24 cellular contexts compared by ENCODE assay signal in the genomic region with DNA sequence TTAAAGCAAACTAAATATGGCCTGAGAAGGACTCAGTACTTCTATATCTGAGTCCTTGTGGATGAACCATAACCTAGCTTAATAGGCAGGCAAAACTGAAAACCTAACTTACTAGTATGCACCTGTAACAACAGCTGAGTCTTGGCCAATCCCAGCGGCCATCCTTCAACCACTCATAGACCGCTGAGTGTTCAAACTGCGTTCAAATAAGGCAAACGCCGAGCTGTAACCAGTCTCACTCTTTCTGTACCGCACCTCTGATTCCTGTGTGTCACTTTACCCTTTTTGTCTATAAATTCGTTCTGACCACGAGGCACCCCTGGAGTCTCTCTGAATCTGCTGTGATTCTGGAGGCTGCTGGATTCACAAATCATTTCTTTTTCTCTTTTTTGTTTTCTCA.
A peak's percentile ranks its signal among the peaks of the same experiment; 100 is the strongest.
DNase-seq lines count a peak whose midpoint lies in the region; ATAC-seq, FAIRE-seq and TF ChIP-seq lines count a peak whose summit lies in the region.
"Had no signal": no experiment of that assay in that cellular context is flagged by ENCODE, and none has a peak within 500 bp of the region (broad histone marks: within the 10 kb centered on the region; RNA-seq: fewer than 3 reads in every experiment).

No MANE protein-coding gene starts in this region.

- CTCF ChIA-PET in H1 (lab: Charles Lee; ENCODE audit: partially characterized antibody) = interaction anchor here (0.9 to 1.0 kb wide), 2 partner anchors 141 to 241 kb away, joined by 3 read pairs; no protein-coding TSS in a partner anchor

- H3K4me2 ChIP-seq in H1 (ENCODE audit: insufficient read depth in 1 of 2, low read depth in 2 of 2, low read length in 2 of 2) = peak overlapping the region in 1 of 2 experiments; percentile 33; a peak in 1 of 4 replicates

- no peaks in the 10 kb centered on the region for H3K79me2 ChIP-seq in H1 (ENCODE audit: control insufficient read depth in 1 of 2, insufficient read depth in 2 of 2, low read length in 2 of 2)

- H3K4me3 ChIP-seq in cardiac muscle cell (no peak overlapping the region), H1 (ENCODE audit: extremely low read depth in 1 of 4, insufficient read depth in 2 of 4, low read depth in 3 of 4, low read length in 4 of 4) (no peak overlapping the region; a peak in 1 of 8 replicates), H7 (ENCODE audit: insufficient read depth, low read depth, low read length) (no peak overlapping the region), mucosa of descending colon (no peak overlapping the region)
- H3K4me3 ChIP-seq: GM23248, Peyer's patch, SK-N-MC had no signal

- H3K56ac ChIP-seq in H1 (replicated peaks; ENCODE audit: insufficient read length, low read depth, low read length) = no peak overlapping the region

- H3K9ac ChIP-seq in H1 (replicated peaks in 1 of 4; ENCODE audit: extremely low read depth in 1 of 4, low read depth in 3 of 4, low read length in 3 of 4) = no peak overlapping the region
- H3K9ac ChIP-seq: GM23248 had no signal

- TF ChIP-seq POLR2A in H1 (IDR thresholded peaks at IDR 0.05; ENCODE audit: control extremely low read depth in 1 of 2, low read depth in 2 of 2, low read length in 2 of 2) = no peak

- H3K4me3 Mint-ChIP-seq in nephron (no peak overlapping the region), glutamatergic neuron (ENCODE audit: unreplicated experiment) (no peak overlapping the region)
- H3K4me3 Mint-ChIP-seq: CD4-positive, alpha-beta memory T cell had no signal

- H3K79me1 ChIP-seq in H1 (ENCODE audit: low read depth, low read length) = peaks cover 2% of the 10 kb centered on the region

- H3K9me3 ChIP-seq in cardiac muscle cell (ENCODE audit: low read depth) (no peaks in the 10 kb centered on the region), H1 (ENCODE audit: insufficient read depth in 2 of 2, low read depth in 1 of 2, low read length in 1 of 2) (no peaks in the 10 kb centered on the region), mucosa of descending colon (no peaks in the 10 kb centered on the region)
- H3K9me3 ChIP-seq: BE2C, Peyer's patch had no signal

- intact Hi-C loops in cardiac septum (cut with DNase I) = no loop called here
- intact Hi-C loops in mucosa of descending colon (cut with DNase I, micrococcal nuclease) = no loop called here

- peak overlapping the region; percentile 75; the same call in 1 of the 2 replicates for H2BK15ac ChIP-seq in H1 (ENCODE audit: low read length)

- H2AFZ ChIP-seq in H1 (ENCODE audit: low read length) = no peak overlapping the region
- H2AFZ ChIP-seq: GM23248 had no signal

- H3K9me3 Mint-ChIP-seq in nephron (no peaks in the 10 kb centered on the region), glutamatergic neuron (ENCODE audit: unreplicated experiment) (peaks cover 6% of the 10 kb centered on the region)
- H3K9me3 Mint-ChIP-seq: CD4-positive, alpha-beta memory T cell had no signal

- H3K23ac ChIP-seq in H1 (ENCODE audit: insufficient read length) = no peak overlapping the region

- POLR2A ChIA-PET in H1 (lab: Charles Lee; ENCODE audit: partially characterized antibody) = no interaction called here

- TF ChIP-seq EP300 in H1 (IDR thresholded peaks at IDR 0.05; ENCODE audit: borderline replicate concordance in 1 of 2, low read depth in 2 of 2, low read length in 2 of 2) = no peak

- H3K27me3 ChIP-seq in cardiac muscle cell (no peaks in the 10 kb centered on the region), H1 (replicated peaks in 1 of 4; ENCODE audit: control insufficient read depth in 3 of 4, extremely low read depth in 1 of 4, insufficient read depth in 3 of 4, low read length in 3 of 4) (no peaks in the 10 kb centered on the region), H7 (ENCODE audit: control insufficient read depth, insufficient read depth, low read length) (no peaks in the 10 kb centered on the region)
- H3K27me3 ChIP-seq: BE2C, Peyer's patch had no signal

- H4K91ac ChIP-seq in H1 (replicated peaks; ENCODE audit: insufficient read length, low read length) = peak overlapping the region; percentile 75

- no peak overlapping the region for H3K18ac ChIP-seq in H1 (ENCODE audit: extremely low read depth, low read length)

- H3K4me1 Mint-ChIP-seq in nephron = peaks cover 39% of the 10 kb centered on the region
- peaks cover 19% of the 10 kb centered on the region for H3K4me1 Mint-ChIP-seq in glutamatergic neuron (ENCODE audit: low read depth, unreplicated experiment)

- H2BK5ac ChIP-seq in H1 (ENCODE audit: low read depth, low read length) = peak overlapping the region; percentile 67

- H3K36me3 ChIP-seq in cardiac muscle cell (no peaks in the 10 kb centered on the region), H1 (ENCODE audit: control insufficient read depth in 2 of 4, insufficient read depth in 4 of 4, low read length in 3 of 4) (no peaks in the 10 kb centered on the region), H7 (replicated peaks; ENCODE audit: control insufficient read depth, insufficient read depth, low read length) (no peaks in the 10 kb centered on the region), mucosa of descending colon (ENCODE audit: low read depth) (no peaks in the 10 kb centered on the region)
- H3K36me3 ChIP-seq: BE2C, Peyer's patch had no signal

- no peaks in the 10 kb centered on the region for H3K36me3 Mint-ChIP-seq in nephron (ENCODE audit: low read depth)
- no peaks in the 10 kb centered on the region for H3K36me3 Mint-ChIP-seq in glutamatergic neuron (ENCODE audit: unreplicated experiment)
- H3K36me3 Mint-ChIP-seq: CD4-positive, alpha-beta memory T cell had no signal

- H4K5ac ChIP-seq in H1 (ENCODE audit: insufficient read length, low read depth, low read length) = no peak overlapping the region

- no peak for FAIRE-seq in H1 (lab: Jason Lieb, UNC)
- FAIRE-seq: A204.1, GM12892, GM18507 had no signal

- H3K4me1 ChIP-seq in cardiac muscle cell (ENCODE audit: low read depth) (peaks cover 36% of the 10 kb centered on the region), H1 (replicated peaks in 1 of 4; ENCODE audit: control insufficient read depth in 3 of 4, insufficient read depth in 4 of 4, low read length in 3 of 4) (peaks cover 12 to 34% (median 19%) of the 10 kb centered on the region in 4 experiments), mucosa of descending colon (ENCODE audit: low read depth) (no peaks in the 10 kb centered on the region)
- H3K4me1 ChIP-seq: Peyer's patch had no signal

- H2BK120ac ChIP-seq in H1 (replicated peaks; ENCODE audit: low read depth, low read length) = no peak overlapping the region

- H2AK5ac ChIP-seq in H1 (ENCODE audit: low read depth, low read length) = peak overlapping the region; percentile 20; the same call in 1 of the 2 replicates

- no peaks in the 10 kb centered on the region for H3K23me2 ChIP-seq in H1 (ENCODE audit: low read depth, low read length)

- no peak for ATAC-seq in mucosa of descending colon

- peaks cover 14% of the 10 kb centered on the region for H3K27me3 Mint-ChIP-seq in nephron (ENCODE audit: low read depth)
- H3K27me3 Mint-ChIP-seq in glutamatergic neuron (ENCODE audit: unreplicated experiment) = peaks cover 3% of the 10 kb centered on the region

- H3K27ac Mint-ChIP-seq in nephron (peak overlapping the region; percentile 39 to 56 (median 42)), glutamatergic neuron (ENCODE audit: unreplicated experiment) (no peak overlapping the region)
- H3K27ac Mint-ChIP-seq: CD4-positive, alpha-beta memory T cell had no signal

- DNase-seq in cardiac muscle cell (ENCODE audit: low read depth in 1 of 2, low spot score in 1 of 2) (no peak), cardiac septum (ENCODE audit: low spot score) (no peak), H1 (ENCODE audit: low read depth in 1 of 2, low spot score in 2 of 2) (no peak), H7 (no peak), DMS153 treated with DMSO at 0.1 percent for 48 hours (lab: John Stamatoyannopoulos, UW; ENCODE audit: unreplicated experiment) (no peak), glutamatergic neuron (no peak), mucosa of descending colon (no peak)
- DNase-seq: BE2C; CD4-positive, alpha-beta memory T cell; DMS53; GM23248; IMR-90; NCI-H1417 treated with DMSO at 0.1 percent for 48 hours; NCI-H1930; NCI-H345; NCI-H524 treated with DMSO at 0.1 percent for 48 hours; NK-92 treated with Interleukin-12 subunit alpha and Interleukin-12 subunit beta, amount 100 ng/mL, for 24 hours; Peyer's patch; Right ventricle myocardium superior had no signal

- TF ChIP-seq RAD21 in H1 (IDR thresholded peaks at IDR 0.05 in 1 of 2, conservative IDR thresholded peaks at IDR 0.05 in 1 of 2; ENCODE audit: low read depth in 2 of 2, low read length in 2 of 2) = no peak

- no peak overlapping the region for H4K8ac ChIP-seq in H1 (ENCODE audit: extremely low read depth, insufficient read depth, low read length)

- H3K14ac ChIP-seq in H1 (ENCODE audit: insufficient read length) = no peak overlapping the region

- H3K27ac ChIP-seq in cardiac muscle cell = peak overlapping the region; percentile 27
- H3K27ac ChIP-seq in H1 (ENCODE audit: low read depth, low read length) = no peak overlapping the region
- H3K27ac ChIP-seq: GM23248, Peyer's patch, SK-N-MC had no signal

- no peak for TF ChIP-seq CTCF in cardiac muscle cell (IDR thresholded peaks at IDR 0.05; ENCODE audit: low read depth, low read length)
- TF ChIP-seq CTCF in H1 (IDR thresholded peaks at IDR 0.05; ENCODE audit: control extremely low read depth in 1 of 3, insufficient read depth in 1 of 3, low read depth in 1 of 3, low read length in 3 of 3) = no peak
- TF ChIP-seq CTCF in nephron (IDR thresholded peaks at IDR 0.05; ENCODE audit: unreplicated experiment in 3 of 3) = no peak
- no peak for TF ChIP-seq CTCF in glutamatergic neuron (IDR thresholded peaks at IDR 0.05; ENCODE audit: partially characterized antibody, unreplicated experiment)
- TF ChIP-seq CTCF in mucosa of descending colon (IDR thresholded peaks at IDR 0.05) = no peak

- H2BK12ac ChIP-seq in H1 (ENCODE audit: low read depth, low read length) = peak overlapping the region; percentile 91

- H2BK20ac ChIP-seq in H1 (ENCODE audit: low read length) = 0 out of 2 replicates have a peak overlapping the region, but pooled peaks have one; percentile 7

- 77% methylated on average over 8 of the region's 8 CpGs; no CpG with 5 or more reads in 1 of the 2 experiments for WGBS in H1 (ENCODE audit: extremely low coverage in 1 of 2, insufficient coverage in 1 of 2, insufficient read length in 1 of 2, insufficient replicate concordance in 2 of 2, low coverage in 1 of 2, low lambda C conversion rate in 2 of 2, missing lambda C conversion rate in 1 of 2), 2 experiments

- H3K4ac ChIP-seq in H1 (replicated peaks; ENCODE audit: insufficient read length, low read depth, low read length) = no peak overlapping the region

- H4K20me1 ChIP-seq in H1 (replicated peaks in 1 of 2; ENCODE audit: control insufficient read depth in 1 of 2, insufficient read depth in 2 of 2, low read length in 2 of 2) = no peaks in the 10 kb centered on the region

TF ChIP-seq in H1, 55 proteins besides CTCF, POLR2A, EP300 and RAD21 (continues in another document):
- no peak for TF ChIP-seq YY1 (IDR thresholded peaks at IDR 0.05; ENCODE audit: low read depth, low read length)
- no peak for TF ChIP-seq CEBPB (IDR thresholded peaks at IDR 0.05; ENCODE audit: low read depth, low read length)
- no peak for TF ChIP-seq CHD2 (IDR thresholded peaks at IDR 0.05; ENCODE audit: low read length)
- no peak for TF ChIP-seq HDAC6 (IDR thresholded peaks at IDR 0.05; ENCODE audit: low read depth, low read length)
- TF ChIP-seq RXRA (IDR thresholded peaks at IDR 0.05; ENCODE audit: insufficient read depth, low read depth, low read length) = no peak
- TF ChIP-seq KDM4A (IDR thresholded peaks at IDR 0.05; ENCODE audit: low read depth, low read length, severe bottlenecking) = no peak
